Comparison of ENCODE assay signal across 8 cellular contexts in genomic region chr10:11175823-11176243, GRCh38.
DNase-seq lines count a peak whose midpoint lies in the region; ATAC-seq and TF ChIP-seq lines count a peak whose summit lies in the region.

No MANE protein-coding gene starts in this region.

- no peaks in the 10 kb centered on the region for H3K9me3 Mint-ChIP-seq in memory B cell

- H3K27ac Mint-ChIP-seq in memory B cell: no peak overlapping the region

- peaks cover 63% of the 10 kb centered on the region for H3K4me1 Mint-ChIP-seq in memory B cell

- H3K4me1 ChIP-seq in ascending aorta: peaks cover 0 to 5% of the 10 kb centered on the region in 2 donors
- no peaks in the 10 kb centered on the region for H3K4me1 ChIP-seq in HAP-1

- peak overlapping the region; percentile 82 for H3K4me3 Mint-ChIP-seq in memory B cell

- no peaks in the 10 kb centered on the region for H3K9me3 ChIP-seq in ascending aorta
- H3K9me3 ChIP-seq in HAP-1: no peaks in the 10 kb centered on the region

- no peaks in the 10 kb centered on the region for H3K27me3 Mint-ChIP-seq in memory B cell

- intact Hi-C loops in ascending aorta (cut with DNase I): no loop called here

- no peak for TF ChIP-seq CTCF in ascending aorta (IDR thresholded peaks at IDR 0.05)

- in situ Hi-C loops in HAP-1 (cut with MboI; ENCODE audit: low sequenced_read_pairs): no loop called here

- H3K27me3 ChIP-seq in ascending aorta: no peaks in the 10 kb centered on the region
- no peaks in the 10 kb centered on the region for H3K27me3 ChIP-seq in HAP-1 (ENCODE audit: low read depth)

- H3K36me3 ChIP-seq in ascending aorta (no peaks in the 10 kb centered on the region), HAP-1 (replicated peaks) (no peaks in the 10 kb centered on the region)

- ATAC-seq in GM18502 (IDR thresholded peaks at IDR 0.05; ENCODE audit: poor library complexity, unreplicated experiment) (peak; percentile 37), GM21723 (IDR thresholded peaks at IDR 0.05; ENCODE audit: unreplicated experiment) (peak; percentile 40), memory B cell (ENCODE audit: low read depth) (peak; percentile 67), HG02981 (IDR thresholded peaks at IDR 0.05; ENCODE audit: unreplicated experiment) (no peak)

- DNase-seq in MV-4-11 (lab: John Stamatoyannopoulos, UW): peak; percentile 93
- peak in 1 of 2 donors; percentile 59 for DNase-seq in memory B cell (ENCODE audit: low spot score in 2 of 2)
- no peak for DNase-seq in ascending aorta (ENCODE audit: low spot score in 2 of 2)
- DNase-seq in cerebellum (ENCODE audit: low spot score): no peak
- no peak for DNase-seq in HAP-1 (ENCODE audit: low spot score in 2 of 2)

- H3K4me3 ChIP-seq in ascending aorta (no peak overlapping the region), HAP-1 (no peak overlapping the region)

- peak overlapping the region in 1 of 2 donors; percentile 21 for H3K27ac ChIP-seq in ascending aorta

- H3K36me3 Mint-ChIP-seq in memory B cell: peaks cover 14% of the 10 kb centered on the region
